ENCODE assay signal across 8 cellular contexts in genomic region chr9:2013688-2014087, GRCh38. TPM values are rescaled to one million over a fixed set of nuclear protein-coding genes. Genes with fewer than 3 reads are reported as not detected.
DNase-seq lines count a peak whose midpoint lies in the region; ATAC-seq and TF ChIP-seq lines count a peak whose summit lies in the region.

No MANE protein-coding gene starts in this region.

- H3K27ac ChIP-seq in left ventricle myocardium inferior (replicated peaks) = peak overlapping the region; percentile 97
- H3K27ac ChIP-seq in liver (ENCODE audit: low read depth in 1 of 2, low read length in 2 of 2) = peak overlapping the region; percentile 99 to 100
- peak overlapping the region; percentile 86 to 91 for H3K27ac ChIP-seq in uterus

- 70% methylated on average over 2 of the region's 2 CpGs for WGBS in liver
- WGBS in lower leg skin, 2 donors = 39 to 45% methylated on average over 2 of the region's 2 CpGs

- TF ChIP-seq RAD21 in liver (IDR thresholded peaks at IDR 0.05) = no peak

- intact Hi-C loops in left ventricle myocardium inferior (cut with micrococcal nuclease) = no loop called here
- intact Hi-C loops in Right ventricle myocardium inferior (cut with DNase I) = loop anchor here (10.0 kb wide), 1 partner anchor 831 kb away; the partner anchor contains the start of gene PUM3
- intact Hi-C loops in uterus (cut with DNase I; ENCODE audit: low total_unique reads) = no loop called here
- intact Hi-C loops in lower leg skin (cut with DNase I; ENCODE audit: low total_unique reads) = no loop called here

- ATAC-seq in Right ventricle myocardium inferior (no peak), GM19324 (IDR thresholded peaks at IDR 0.05; ENCODE audit: low FRiP score, unreplicated experiment) (no peak), GM21423 (IDR thresholded peaks at IDR 0.05; ENCODE audit: unreplicated experiment) (no peak)

- TF ChIP-seq POLR2A in uterus (IDR thresholded peaks at IDR 0.05) (no peak), lower leg skin (IDR thresholded peaks at IDR 0.05) (no peak)

- H3K9me3 ChIP-seq in left ventricle myocardium inferior (replicated peaks) (no peaks in the 10 kb centered on the region), liver (ENCODE audit: control insufficient read depth in 4 of 4, low read length in 3 of 4) (no peaks in the 10 kb centered on the region), uterus (no peaks in the 10 kb centered on the region)

- no peaks in the 10 kb centered on the region for H3K36me3 ChIP-seq in left ventricle myocardium inferior
- H3K36me3 ChIP-seq in liver (ENCODE audit: control insufficient read depth in 4 of 4, insufficient read depth in 3 of 4, low read depth in 1 of 4, low read length in 3 of 4) = no peaks in the 10 kb centered on the region
- no peaks in the 10 kb centered on the region for H3K36me3 ChIP-seq in uterus

- TF ChIP-seq CTCF in left ventricle myocardium inferior (IDR thresholded peaks at IDR 0.05; ENCODE audit: borderline replicate concordance) (no peak), liver (IDR thresholded peaks at IDR 0.05; ENCODE audit: low read depth, low read length, missing input control) (no peak), uterus (IDR thresholded peaks at IDR 0.05) (no peak), lower leg skin (IDR thresholded peaks at IDR 0.05) (no peak)

- DNase-seq in left ventricle myocardium inferior (no peak), Right ventricle myocardium inferior (ENCODE audit: missing footprints) (no peak), amniotic epithelial cell (ENCODE audit: low read depth) (peak; percentile 72), uterus (no peak), lower leg skin (ENCODE audit: low spot score in 2 of 2) (no peak)

- peak overlapping the region; percentile 90 to 95 for H3K9ac ChIP-seq in liver (ENCODE audit: low read depth in 1 of 2, low read length in 2 of 2)

- H3K4me3 ChIP-seq in left ventricle myocardium inferior (peak overlapping the region; percentile 97), liver (ENCODE audit: low read depth in 1 of 3, low read length in 3 of 3) (peak overlapping the region in 2 of 3 donors; percentile 70 to 74), uterus (peak overlapping the region; percentile 81 to 86), lower leg skin (ENCODE audit: low read depth, poor library complexity, severe bottlenecking) (no peak overlapping the region)

- no peaks in the 10 kb centered on the region for H3K27me3 ChIP-seq in left ventricle myocardium inferior (ENCODE audit: low read depth)
- no peaks in the 10 kb centered on the region for H3K27me3 ChIP-seq in liver (ENCODE audit: control insufficient read depth in 4 of 4, insufficient read depth in 4 of 4, low read length in 3 of 4)
- H3K27me3 ChIP-seq in uterus = no peaks in the 10 kb centered on the region

- H3K4me1 ChIP-seq in left ventricle myocardium inferior (peaks cover 48% of the 10 kb centered on the region), liver (ENCODE audit: control insufficient read depth in 4 of 4, insufficient read depth in 4 of 4, low read length in 3 of 4) (peaks cover under 1 to 22% (median 12%) of the 10 kb centered on the region in 4 donors), uterus (peaks cover 0 to 4% of the 10 kb centered on the region in 2 donors)

TF ChIP-seq in liver, 16 proteins besides CTCF, POLR2A, EP300 and RAD21:
- TF ChIP-seq ZBTB33 (IDR thresholded peaks at IDR 0.05) = no peak
- TF ChIP-seq HNF4A (conservative IDR thresholded peaks at IDR 0.05) = no peak
- TF ChIP-seq EGR1 (IDR thresholded peaks at IDR 0.05; ENCODE audit: low read depth in 2 of 2) = no peak
- TF ChIP-seq, protein P1, sequence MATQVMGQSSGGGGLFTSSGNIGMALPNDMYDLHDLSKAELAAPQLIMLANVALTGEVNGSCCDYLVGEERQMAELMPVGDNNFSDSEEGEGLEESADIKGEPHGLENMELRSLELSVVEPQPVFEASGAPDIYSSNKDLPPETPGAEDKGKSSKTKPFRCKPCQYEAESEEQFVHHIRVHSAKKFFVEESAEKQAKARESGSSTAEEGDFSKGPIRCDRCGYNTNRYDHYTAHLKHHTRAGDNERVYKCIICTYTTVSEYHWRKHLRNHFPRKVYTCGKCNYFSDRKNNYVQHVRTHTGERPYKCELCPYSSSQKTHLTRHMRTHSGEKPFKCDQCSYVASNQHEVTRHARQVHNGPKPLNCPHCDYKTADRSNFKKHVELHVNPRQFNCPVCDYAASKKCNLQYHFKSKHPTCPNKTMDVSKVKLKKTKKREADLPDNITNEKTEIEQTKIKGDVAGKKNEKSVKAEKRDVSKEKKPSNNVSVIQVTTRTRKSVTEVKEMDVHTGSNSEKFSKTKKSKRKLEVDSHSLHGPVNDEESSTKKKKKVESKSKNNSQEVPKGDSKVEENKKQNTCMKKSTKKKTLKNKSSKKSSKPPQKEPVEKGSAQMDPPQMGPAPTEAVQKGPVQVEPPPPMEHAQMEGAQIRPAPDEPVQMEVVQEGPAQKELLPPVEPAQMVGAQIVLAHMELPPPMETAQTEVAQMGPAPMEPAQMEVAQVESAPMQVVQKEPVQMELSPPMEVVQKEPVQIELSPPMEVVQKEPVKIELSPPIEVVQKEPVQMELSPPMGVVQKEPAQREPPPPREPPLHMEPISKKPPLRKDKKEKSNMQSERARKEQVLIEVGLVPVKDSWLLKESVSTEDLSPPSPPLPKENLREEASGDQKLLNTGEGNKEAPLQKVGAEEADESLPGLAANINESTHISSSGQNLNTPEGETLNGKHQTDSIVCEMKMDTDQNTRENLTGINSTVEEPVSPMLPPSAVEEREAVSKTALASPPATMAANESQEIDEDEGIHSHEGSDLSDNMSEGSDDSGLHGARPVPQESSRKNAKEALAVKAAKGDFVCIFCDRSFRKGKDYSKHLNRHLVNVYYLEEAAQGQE (IDR thresholded peaks at IDR 0.05) = no peak
- TF ChIP-seq SP1 (IDR thresholded peaks at IDR 0.05) = no peak

RNA-seq across cellular contexts. Expression of gene SMARCA2, which starts 1.5 kb away (rescaled TPM):
- total RNA-seq in left ventricle myocardium inferior (98.0 TPM), Right ventricle myocardium inferior (98.4 TPM), liver (10 to 100 TPM; 49.4 to 67.0 TPM), uterus (100 to 1,000 TPM in 3 of 4 donors, 10 to 100 TPM in 1; 51.7 to 251 (median 214) TPM), lower leg skin (100 to 1,000 TPM; 111 to 130 (median 114) TPM)
- polyA plus RNA-seq in liver = 10 to 100 TPM; 18.8 to 32.8 TPM
